ENCODE assay signal across 14 cellular contexts in the genomic region with DNA sequence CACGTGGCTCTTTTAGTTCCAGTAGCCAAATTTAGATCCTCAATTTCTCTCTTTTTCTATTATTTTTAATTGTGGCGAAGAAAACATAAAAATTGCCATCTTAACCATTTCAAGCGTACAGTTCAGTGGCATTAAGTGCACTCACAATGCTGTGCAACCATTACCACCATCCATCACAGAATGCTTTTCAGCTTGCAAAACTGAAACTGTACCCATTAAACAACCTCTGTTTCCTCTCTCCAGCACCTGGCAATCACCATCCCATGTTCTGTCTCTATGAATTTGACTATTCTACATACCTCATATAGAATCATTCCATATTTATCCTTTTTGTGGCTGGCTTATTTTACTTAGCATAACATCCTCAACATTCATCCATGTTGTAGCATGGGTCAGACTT.
DNase-seq lines count a peak whose midpoint lies in the region; ATAC-seq and TF ChIP-seq lines count a peak whose summit lies in the region.
"Had no signal": no experiment of that assay in that cellular context is flagged by ENCODE, and none has a peak within 500 bp of the region (broad histone marks: within the 10 kb centered on the region; RNA-seq: fewer than 3 reads in every experiment).

No MANE protein-coding gene starts in this region.

- H3K18ac ChIP-seq in IMR-90 (ENCODE audit: low read depth, low read length) = peak overlapping the region; percentile 6

- in situ Hi-C loops in IMR-90 (cut with MboI; ENCODE audit: low sequenced_read_pairs) = loop anchor here (10.0 kb wide), 1 partner anchor 135 kb away; no protein-coding TSS in a partner anchor

- TF ChIP-seq RAD21 in SK-N-SH (IDR thresholded peaks at IDR 0.05; ENCODE audit: low read length) (no peak), IMR-90 (IDR thresholded peaks at IDR 0.05; ENCODE audit: low read length) (no peak)

- CTCF ChIA-PET in SK-N-SH (lab: Yijun Ruan, JAX) = interaction anchor here (0.7 to 1.3 kb wide), 3 partner anchors 9 to 209 kb away, joined by 3 to 4 read pairs (median 3); a partner anchor contains a TSS
- CTCF ChIA-PET in IMR-90 (lab: Yijun Ruan, JAX) = no interaction called here

- H3K56ac ChIP-seq in IMR-90 (ENCODE audit: extremely low read depth, insufficient read depth, low read length) = no peak overlapping the region

- H3K27me3 ChIP-seq in SK-N-SH (ENCODE audit: insufficient read depth) = no peaks in the 10 kb centered on the region
- no peaks in the 10 kb centered on the region for H3K27me3 ChIP-seq in IMR-90 (ENCODE audit: control insufficient read depth, insufficient read depth, low read length)
- H3K27me3 ChIP-seq: body of pancreas had no signal

- H3K9ac ChIP-seq in SK-N-SH (no peak overlapping the region), IMR-90 (ENCODE audit: low read depth, low read length) (no peak overlapping the region)

- BruUV-seq in IMR-90 (replicated peaks; lab: Mats Ljungman, UMichigan) = no TSS peak

- POLR2A ChIA-PET in SK-N-SH (lab: Yijun Ruan, JAX) (no interaction called here), IMR-90 (lab: Charles Lee; ENCODE audit: unreplicated experiment) (no interaction called here)

- no peak overlapping the region for H4K5ac ChIP-seq in IMR-90 (ENCODE audit: low read depth, low read length)

- TF ChIP-seq EP300 in SK-N-SH (IDR thresholded peaks at IDR 0.05; ENCODE audit: borderline replicate concordance in 1 of 2, low read depth in 1 of 2, low read length in 1 of 2) = no peak

- H3F3A ChIP-seq in SK-N-SH (replicated peaks; ENCODE audit: insufficient read depth) = peaks cover 37% of the 10 kb centered on the region

- H4K91ac ChIP-seq in IMR-90 (ENCODE audit: insufficient read depth, low read depth, low read length) = no peak overlapping the region

- no peak overlapping the region for H2BK120ac ChIP-seq in IMR-90 (ENCODE audit: low read depth, low read length)

- ATAC-seq in SK-N-SH treated with all-trans-retinoic acid at 6 μM for 48 hours = no peak
- ATAC-seq in HG02852 (IDR thresholded peaks at IDR 0.05; ENCODE audit: unreplicated experiment) = peak; percentile 38
- no peak for ATAC-seq in IMR-90 (ENCODE audit: low read depth)
- ATAC-seq: body of pancreas had no signal

- H3K14ac ChIP-seq in IMR-90 (replicated peaks; ENCODE audit: low read depth, low read length) = no peak overlapping the region

- dilution Hi-C loops in IMR-90 (cut with HindIII; ENCODE audit: low sequenced_read_pairs, unreplicated experiment) = no loop called here

- H4K20me1 ChIP-seq in SK-N-SH (ENCODE audit: insufficient read depth) (peaks cover 5% of the 10 kb centered on the region; the same call in 1 of the 2 replicates), IMR-90 (ENCODE audit: insufficient read depth, low read length) (peaks cover 32% of the 10 kb centered on the region)

- peaks cover 40 to 65% of the 10 kb centered on the region in 2 experiments for H3K79me1 ChIP-seq in IMR-90 (ENCODE audit: low read depth in 1 of 2, low read length in 2 of 2)

- intact Hi-C loops in IMR-90 (cut with micrococcal nuclease) = no loop called here

- no peak overlapping the region for H2BK15ac ChIP-seq in IMR-90 (ENCODE audit: low read depth, low read length)

- H3K27ac ChIP-seq in SK-N-SH (ENCODE audit: low read depth in 2 of 2, low read length in 1 of 2) (peak overlapping the region; percentile 69 to 99; a peak in 3 of 4 replicates), IMR-90 (ENCODE audit: insufficient read depth, low read length) (no peak overlapping the region), urinary bladder (ENCODE audit: low read depth) (peak overlapping the region; percentile 74)
- H3K27ac ChIP-seq: 22Rv1, HL-60 had no signal

- no peak overlapping the region for H3K4ac ChIP-seq in IMR-90 (ENCODE audit: low read depth, low read length)

- WGBS in SK-N-SH (ENCODE audit: low lambda C conversion rate) = 97% methylated on average over 3 of the region's 3 CpGs
- WGBS in IMR-90 (ENCODE audit: extremely low coverage in 2 of 2, insufficient read length in 1 of 2), 2 experiments = 60% methylated on average over 1 of the region's 3 CpGs; no CpG with 5 or more reads in 1 of the 2 experiments
- 91% methylated on average over 3 of the region's 3 CpGs for WGBS in urinary bladder

- peaks cover 70% of the 10 kb centered on the region for H3K79me2 ChIP-seq in SK-N-SH (ENCODE audit: insufficient read depth)

- H3K4me2 ChIP-seq in SK-N-SH (peak overlapping the region; percentile 29; the same call in 1 of the 2 replicates), IMR-90 (ENCODE audit: low read depth, low read length) (no peak overlapping the region)

- no peak overlapping the region for H4K8ac ChIP-seq in IMR-90 (ENCODE audit: low read depth in 2 of 2, low read length in 2 of 2)

- TF ChIP-seq POLR2A in IMR-90 (IDR thresholded peaks at IDR 0.05; ENCODE audit: low read depth, low read length) (no peak), erythroblast (IDR thresholded peaks at IDR 0.05; ENCODE audit: low read length) (no peak)

- H2AFZ ChIP-seq in SK-N-SH (ENCODE audit: low read depth) (no peak overlapping the region), IMR-90 (replicated peaks; ENCODE audit: low read length, poor library complexity) (no peak overlapping the region)

- H3K9me2 ChIP-seq in SK-N-SH = no peaks in the 10 kb centered on the region

- no peak overlapping the region for H3K23ac ChIP-seq in IMR-90 (ENCODE audit: low read depth, low read length)

- DNase-seq in SK-N-SH (no peak), IMR-90 (no peak), AML-193 (lab: John Stamatoyannopoulos, UW) (no peak), erythroblast (lab: John Stamatoyannopoulos, UW) (no peak)
- DNase-seq in activated CD8-positive, alpha-beta memory T cell treated with anti-CD3 and anti-CD28 coated beads, Interleukin-2, amount 50 U/mL, for 4 hours = no peak
- DNase-seq: activated CD4-positive, alpha-beta T cell treated with anti-CD3 and anti-CD28 coated beads, Interleukin-2, amount 50 U/mL, for 48 hours; body of pancreas; mesendoderm; NCI-H187 treated with DMSO at 0.1 percent for 48 hours had no signal

- H2BK5ac ChIP-seq in IMR-90 (ENCODE audit: low read depth, low read length, poor library complexity, severe bottlenecking) = peak overlapping the region; percentile 83

- H3K9me3 ChIP-seq in SK-N-SH (no peaks in the 10 kb centered on the region), IMR-90 (ENCODE audit: control insufficient read depth, insufficient read depth, low read length) (no peaks in the 10 kb centered on the region)
- H3K9me3 ChIP-seq: body of pancreas had no signal

- H3K36me3 ChIP-seq in SK-N-SH (replicated peaks in 1 of 2; ENCODE audit: control insufficient read depth in 1 of 2, insufficient read depth in 2 of 2, low read length in 1 of 2) (peaks cover 35 to 65% of the 10 kb centered on the region in 2 experiments), IMR-90 (ENCODE audit: control insufficient read depth, insufficient read depth, low read length) (peaks cover 24% of the 10 kb centered on the region), urinary bladder (ENCODE audit: insufficient read depth) (no peaks in the 10 kb centered on the region)

- H3K4me1 ChIP-seq in SK-N-SH (ENCODE audit: control insufficient read depth in 1 of 2, insufficient read depth in 2 of 2, low read depth in 1 of 2, low read length in 1 of 2) = peaks cover 68 to 76% of the 10 kb centered on the region in 2 experiments
- peaks cover 25% of the 10 kb centered on the region for H3K4me1 ChIP-seq in IMR-90 (ENCODE audit: control insufficient read depth, insufficient read depth, low read length)
- H3K4me1 ChIP-seq in urinary bladder (ENCODE audit: insufficient read depth) = peaks cover 2% of the 10 kb centered on the region

- H2BK20ac ChIP-seq in IMR-90 (ENCODE audit: low read depth, low read length) = no peak overlapping the region

- H3K4me3 ChIP-seq in SK-N-SH (ENCODE audit: low read depth in 2 of 2, low read length in 1 of 2) (no peak overlapping the region), IMR-90 (ENCODE audit: insufficient read depth, low read depth, low read length) (no peak overlapping the region), urinary bladder (ENCODE audit: low read depth, low read length) (no peak overlapping the region)
- H3K4me3 ChIP-seq: body of pancreas had no signal

- H3K9me1 ChIP-seq in IMR-90 (ENCODE audit: insufficient read depth, low read length) = peaks cover 26% of the 10 kb centered on the region

- H2AK9ac ChIP-seq in IMR-90 (replicated peaks; ENCODE audit: low read depth, low read length, poor library complexity) = no peak overlapping the region

- no peak for TF ChIP-seq CTCF in SK-N-SH (IDR thresholded peaks at IDR 0.05)
- no peak for TF ChIP-seq CTCF in IMR-90 (conservative IDR thresholded peaks at IDR 0.05; ENCODE audit: low read depth, low read length)

- no peak overlapping the region for H2AK5ac ChIP-seq in IMR-90 (ENCODE audit: low read depth, low read length)

TF ChIP-seq in SK-N-SH, 30 proteins besides CTCF, POLR2A, EP300 and RAD21 (continues in another document):
- TF ChIP-seq GABPA (IDR thresholded peaks at IDR 0.05; ENCODE audit: low read depth) (no peak), SIN3A (IDR thresholded peaks at IDR 0.05; ENCODE audit: borderline replicate concordance, low read depth, low read length) (no peak), RCOR1 (IDR thresholded peaks at IDR 0.05; ENCODE audit: low read length) (no peak), NRF1 (IDR thresholded peaks at IDR 0.05; ENCODE audit: low read depth, low read length) (no peak), MEF2A (IDR thresholded peaks at IDR 0.05; ENCODE audit: borderline replicate concordance, low read depth) (no peak)

TF ChIP-seq in IMR-90, 13 proteins besides CTCF, POLR2A, EP300 and RAD21 (continues in another document):
- TF ChIP-seq RCOR1 (IDR thresholded peaks at IDR 0.05; ENCODE audit: insufficient replicate concordance, low read length) (no peak), CHD1 (IDR thresholded peaks at IDR 0.05; ENCODE audit: low read depth, low read length) (no peak), MXI1 (IDR thresholded peaks at IDR 0.05; ENCODE audit: borderline replicate concordance, low read depth, low read length) (no peak), MAFK (IDR thresholded peaks at IDR 0.05; ENCODE audit: low read depth, low read length) (no peak), FOS (IDR thresholded peaks at IDR 0.05; ENCODE audit: low read depth, low read length) (no peak), NFE2L2 (IDR thresholded peaks at IDR 0.05; ENCODE audit: low read depth, low read length) (no peak), RFX5 (IDR thresholded peaks at IDR 0.05; ENCODE audit: low read depth, low read length) (no peak), CEBPB (IDR thresholded peaks at IDR 0.05; ENCODE audit: low read depth, low read length) (no peak), BHLHE40 (IDR thresholded peaks at IDR 0.05; ENCODE audit: low read depth, low read length) (no peak), MAZ (IDR thresholded peaks at IDR 0.05; ENCODE audit: borderline replicate concordance, low read depth, low read length) (no peak)
- TF ChIP-seq, protein P1, sequence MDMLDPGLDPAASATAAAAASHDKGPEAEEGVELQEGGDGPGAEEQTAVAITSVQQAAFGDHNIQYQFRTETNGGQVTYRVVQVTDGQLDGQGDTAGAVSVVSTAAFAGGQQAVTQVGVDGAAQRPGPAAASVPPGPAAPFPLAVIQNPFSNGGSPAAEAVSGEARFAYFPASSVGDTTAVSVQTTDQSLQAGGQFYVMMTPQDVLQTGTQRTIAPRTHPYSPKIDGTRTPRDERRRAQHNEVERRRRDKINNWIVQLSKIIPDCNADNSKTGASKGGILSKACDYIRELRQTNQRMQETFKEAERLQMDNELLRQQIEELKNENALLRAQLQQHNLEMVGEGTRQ (IDR thresholded peaks at IDR 0.05; ENCODE audit: low read depth, low read length) = no peak
